ENCODE assay signal across 21 cellular contexts in genomic region chr1:212152308-212152693, GRCh38.
DNase-seq lines count a peak whose midpoint lies in the region; ATAC-seq and TF ChIP-seq lines count a peak whose summit lies in the region.
"Had no signal": no experiment of that assay in that cellular context is flagged by ENCODE, and none has a peak within 500 bp of the region (broad histone marks: within the 10 kb centered on the region; RNA-seq: fewer than 3 reads in every experiment).

No MANE protein-coding gene starts in this region.

- H3K27ac ChIP-seq in left ventricle myocardium inferior (replicated peaks), result peak overlapping the region; percentile 39
- H3K27ac ChIP-seq: GM23248, parathyroid adenoma, RWPE1 had no signal

- ATAC-seq in sciatic nerve, result peak; percentile 85
- ATAC-seq: naive thymus-derived CD4-positive, alpha-beta T cell had no signal

- no peaks in the 10 kb centered on the region for H3K9me3 Mint-ChIP-seq in activated T-cell treated with anti-CD3 and anti-CD28 coated beads, Interleukin-2, amount 50 U/mL, for 24 hours
- H3K9me3 Mint-ChIP-seq: activated naive CD8-positive, alpha-beta T cell treated with anti-CD3 and anti-CD28 coated beads for 36 hours had no signal

- DNase-seq in left ventricle myocardium inferior (no peak), cardiac septum (ENCODE audit: low spot score) (no peak), UCSD-AML1 (lab: John Stamatoyannopoulos, UW; ENCODE audit: unreplicated experiment) (peak; percentile 50), erythroblast (lab: John Stamatoyannopoulos, UW) (peak; percentile 41 to 71), sciatic nerve (ENCODE audit: low spot score) (no peak), H4 (ENCODE audit: low spot score) (no peak), NCI-H446 treated with DMSO at 0.1 percent for 48 hours (lab: John Stamatoyannopoulos, UW) (no peak)
- DNase-seq in activated T-cell treated with anti-CD3 and anti-CD28 coated beads, Interleukin-2, amount 50 U/mL, for 24 hours, result no peak
- DNase-seq: activated CD4-positive, alpha-beta T cell treated with anti-CD3 and anti-CD28 coated beads for 48 hours; activated naive CD8-positive, alpha-beta T cell treated with anti-CD3 and anti-CD28 coated beads for 36 hours; AML-193; GM23248; kidney; mesenchymal stem cell; naive thymus-derived CD4-positive, alpha-beta T cell; NCI-H2171; NCI-H524 treated with DMSO at 0.1 percent for 48 hours; upper lobe of left lung had no signal

- intact Hi-C loops in left ventricle myocardium inferior (cut with micrococcal nuclease), result no loop called here
- intact Hi-C loops in cardiac septum (cut with DNase I), result no loop called here
- intact Hi-C loops in sciatic nerve (cut with DNase I), result no loop called here

- peaks cover 3% of the 10 kb centered on the region for H3K4me1 Mint-ChIP-seq in activated T-cell treated with anti-CD3 and anti-CD28 coated beads, Interleukin-2, amount 50 U/mL, for 24 hours (ENCODE audit: low read depth)
- H3K4me1 Mint-ChIP-seq: activated naive CD8-positive, alpha-beta T cell treated with anti-CD3 and anti-CD28 coated beads for 36 hours had no signal

- no peak overlapping the region for H3K27ac Mint-ChIP-seq in activated T-cell treated with anti-CD3 and anti-CD28 coated beads, Interleukin-2, amount 50 U/mL, for 24 hours
- H3K27ac Mint-ChIP-seq: activated naive CD8-positive, alpha-beta T cell treated with anti-CD3 and anti-CD28 coated beads for 36 hours; activated T-helper 1 cell treated with anti-CD3 and anti-CD28 coated beads, Interleukin-12 subunit alpha, Interleukin-12 subunit beta, Interleukin-2, Interleukin-4 antibody, amounts not matched to agents 30 ng/mL and 10 ng/mL and 1 ng/mL, durations not matched to agents 14 hours and 24 hours and 36 hours had no signal

- H3K36me3 ChIP-seq in left ventricle myocardium inferior, result no peaks in the 10 kb centered on the region
- H3K36me3 ChIP-seq: upper lobe of left lung had no signal

- no peak overlapping the region for H3K4me3 Mint-ChIP-seq in activated T-cell treated with anti-CD3 and anti-CD28 coated beads, Interleukin-2, amount 50 U/mL, for 24 hours
- H3K4me3 Mint-ChIP-seq: activated naive CD8-positive, alpha-beta T cell treated with anti-CD3 and anti-CD28 coated beads for 36 hours; activated T-helper 1 cell treated with anti-CD3 and anti-CD28 coated beads, Interleukin-12 subunit alpha, Interleukin-12 subunit beta, Interleukin-2, Interleukin-4 antibody, amounts not matched to agents 30 ng/mL and 10 ng/mL and 1 ng/mL, durations not matched to agents 14 hours and 24 hours and 36 hours; naive thymus-derived CD4-positive, alpha-beta T cell had no signal

- no peak for TF ChIP-seq CTCF in left ventricle myocardium inferior (IDR thresholded peaks at IDR 0.05; ENCODE audit: borderline replicate concordance)

- peaks cover 8% of the 10 kb centered on the region for H3K9me3 ChIP-seq in left ventricle myocardium inferior (replicated peaks)
- H3K9me3 ChIP-seq: upper lobe of left lung had no signal

- no peak for TF ChIP-seq POLR2A in erythroblast (IDR thresholded peaks at IDR 0.05; ENCODE audit: low read length)

- H3K4me1 ChIP-seq in left ventricle myocardium inferior, result peaks cover 15% of the 10 kb centered on the region
- H3K4me1 ChIP-seq: parathyroid adenoma had no signal

- H3K36me3 Mint-ChIP-seq in activated T-cell treated with anti-CD3 and anti-CD28 coated beads, Interleukin-2, amount 50 U/mL, for 24 hours (ENCODE audit: low read depth), result no peaks in the 10 kb centered on the region
- H3K36me3 Mint-ChIP-seq: activated naive CD8-positive, alpha-beta T cell treated with anti-CD3 and anti-CD28 coated beads for 36 hours had no signal

- H3K27me3 ChIP-seq in left ventricle myocardium inferior (ENCODE audit: low read depth), result no peaks in the 10 kb centered on the region
- H3K27me3 ChIP-seq: upper lobe of left lung had no signal

- no peaks in the 10 kb centered on the region for H3K27me3 Mint-ChIP-seq in activated T-cell treated with anti-CD3 and anti-CD28 coated beads, Interleukin-2, amount 50 U/mL, for 24 hours
- H3K27me3 Mint-ChIP-seq: activated naive CD8-positive, alpha-beta T cell treated with anti-CD3 and anti-CD28 coated beads for 36 hours had no signal

- H3K4me3 ChIP-seq in left ventricle myocardium inferior, result no peak overlapping the region
- H3K4me3 ChIP-seq: GM23248, upper lobe of left lung had no signal

Comparison
In these comparisons a context has a peak if more than half of its experiments do, and no peak if none do; other contexts are left out.
1. DNase-seq: peak in UCSD-AML1 (single experiment) and erythroblast (2 of 2); none in left ventricle myocardium inferior (single experiment), cardiac septum (single experiment), sciatic nerve (single experiment), H4 (single experiment), activated T-cell treated with anti-CD3 and anti-CD28 coated beads, Interleukin-2, amount 50 U/mL, for 24 hours (single experiment) and NCI-H446 treated with DMSO at 0.1 percent for 48 hours (single experiment).